ENCODE assay signal across 17 cellular contexts in genomic region chr3:102165367-102165766, GRCh38.
DNase-seq lines count a peak whose midpoint lies in the region; ATAC-seq and TF ChIP-seq lines count a peak whose summit lies in the region.
"Had no signal": no experiment of that assay in that cellular context is flagged by ENCODE, and none has a peak within 500 bp of the region (broad histone marks: within the 10 kb centered on the region; RNA-seq: fewer than 3 reads in every experiment).

No MANE protein-coding gene starts in this region.

- no peaks in the 10 kb centered on the region for H3K9me3 ChIP-seq in neuronal stem cell (replicated peaks in 1 of 2; ENCODE audit: control insufficient read depth in 2 of 2, insufficient read depth in 1 of 2, low read depth in 1 of 2, low read length in 2 of 2)
- H3K9me3 ChIP-seq: colonic mucosa, uterus had no signal

- H2BK120ac ChIP-seq in neuronal stem cell (ENCODE audit: low read depth, low read length): no peak overlapping the region

- no peak overlapping the region for H4K8ac ChIP-seq in neuronal stem cell (ENCODE audit: low read depth, low read length)

- no peak overlapping the region for H3K4me3 ChIP-seq in BJ (ENCODE audit: low read depth, low read length)
- H3K4me3 ChIP-seq in brain microvascular endothelial cell (ENCODE audit: low read depth, low read length): no peak overlapping the region
- no peak overlapping the region for H3K4me3 ChIP-seq in neuronal stem cell (ENCODE audit: low read length in 2 of 2)
- H3K4me3 ChIP-seq: colonic mucosa, uterus had no signal

- POLR2A ChIA-PET in BJ (lab: Charles Lee): interaction anchor here (0.6 to 0.7 kb wide), 3 partner anchors 75 to 586 kb away, joined by 6 to 8 read pairs (median 7); no protein-coding TSS in a partner anchor

- intact Hi-C loops in posterior vena cava (cut with DNase I): no loop called here

- no peak overlapping the region for H3K18ac ChIP-seq in neuronal stem cell (ENCODE audit: low read length)

- WGBS in neuronal stem cell (ENCODE audit: extremely low coverage in 2 of 2, insufficient read length in 2 of 2, insufficient replicate concordance in 1 of 2), 2 donors: no CpG with 5 or more reads among the region's 1 CpG

- H4K91ac ChIP-seq in neuronal stem cell (ENCODE audit: low read depth, low read length, poor library complexity): no peak overlapping the region

- H2AFZ ChIP-seq in neuronal stem cell (ENCODE audit: low read length): no peak overlapping the region

- H2AK5ac ChIP-seq in neuronal stem cell (ENCODE audit: low read depth, low read length): no peak overlapping the region

- no peak overlapping the region for H2BK15ac ChIP-seq in neuronal stem cell (ENCODE audit: low read length)

- TF ChIP-seq CTCF in BJ (IDR thresholded peaks at IDR 0.05; ENCODE audit: insufficient read depth, low read depth, low read length) (no peak), brain microvascular endothelial cell (IDR thresholded peaks at IDR 0.05; ENCODE audit: low read depth, low read length, missing control alignments) (no peak)

- H3K9ac ChIP-seq in neuronal stem cell (ENCODE audit: low read depth, low read length, poor library complexity): no peak overlapping the region

- H3K27me3 ChIP-seq in BJ (ENCODE audit: control insufficient read depth, insufficient read depth, low read length) (no peaks in the 10 kb centered on the region), brain microvascular endothelial cell (replicated peaks) (no peaks in the 10 kb centered on the region), neuronal stem cell (ENCODE audit: control insufficient read depth in 3 of 3, insufficient read depth in 3 of 3, low read depth in 1 of 3, low read length in 3 of 3) (no peaks in the 10 kb centered on the region)
- H3K27me3 ChIP-seq: colonic mucosa, uterus had no signal

- no peak overlapping the region for H2BK5ac ChIP-seq in neuronal stem cell (ENCODE audit: low read length)

- CTCF ChIA-PET in BJ (lab: Yijun Ruan, JAX): interaction anchor here (1.0 to 2.0 kb wide), 2 partner anchors 8 to 60 kb away, joined by 6 to 7 read pairs; no protein-coding TSS in a partner anchor

- DNase-seq in BJ (ENCODE audit: low read depth): peak; percentile 74
- DNase-seq in LHCN-M2 (ENCODE audit: low read depth): peak; percentile 77
- peak; percentile 46 for DNase-seq in brain microvascular endothelial cell
- DNase-seq in myocyte (ENCODE audit: low read depth): peak; percentile 28
- DNase-seq in activated effector memory CD4-positive, alpha-beta T cell treated with Interleukin-2 at 50 U/mL for 16 hours: no peak
- DNase-seq in neuronal stem cell (ENCODE audit: low spot score): no peak
- no peak for DNase-seq in posterior vena cava (ENCODE audit: low spot score)
- DNase-seq: amygdala, colonic mucosa, glutamatergic neuron, natural killer cell, NCI-H1048, NCI-H82, uterus had no signal

- no peaks in the 10 kb centered on the region for H3K79me1 ChIP-seq in neuronal stem cell (ENCODE audit: low read depth, low read length)

- no peak for ATAC-seq in HG02970 (IDR thresholded peaks at IDR 0.05; ENCODE audit: low FRiP score, unreplicated experiment)
- ATAC-seq: activated T-helper 17 cell treated with anti-CD3 and anti-CD28 coated beads, Interleukin-2, amount 50 U/mL, for 72 hours; natural killer cell had no signal

- no peak overlapping the region for H3K14ac ChIP-seq in neuronal stem cell (ENCODE audit: low read length)

- peak overlapping the region; percentile 58 for H3K27ac ChIP-seq in brain microvascular endothelial cell
- H3K27ac ChIP-seq in neuronal stem cell (replicated peaks; ENCODE audit: low read length): no peak overlapping the region
- H3K27ac ChIP-seq: colonic mucosa, RWPE1, uterus had no signal

- H3K4me2 ChIP-seq in neuronal stem cell (ENCODE audit: insufficient read depth, low read length, poor library complexity, severe bottlenecking): no peak overlapping the region

- H3K23ac ChIP-seq in neuronal stem cell (ENCODE audit: low read depth, low read length, poor library complexity): no peak overlapping the region

- no peak overlapping the region for H2BK12ac ChIP-seq in neuronal stem cell (ENCODE audit: low read length)

- no peak overlapping the region for H3K4ac ChIP-seq in neuronal stem cell (ENCODE audit: low read length)

- in situ Hi-C loops in brain microvascular endothelial cell (cut with HindIII; ENCODE audit: low pct_ligation_motif_present, low sequenced_read_pairs): no loop called here

- H3K36me3 ChIP-seq in BJ (ENCODE audit: control insufficient read depth, insufficient read depth, low read length): no peaks in the 10 kb centered on the region
- no peaks in the 10 kb centered on the region for H3K36me3 ChIP-seq in brain microvascular endothelial cell (replicated peaks)
- no peaks in the 10 kb centered on the region for H3K36me3 ChIP-seq in neuronal stem cell (replicated peaks in 1 of 2; ENCODE audit: control insufficient read depth in 2 of 2, insufficient read depth in 2 of 2, low read length in 2 of 2)
- H3K36me3 ChIP-seq: colonic mucosa, uterus had no signal

- no peaks in the 10 kb centered on the region for H3K4me1 ChIP-seq in neuronal stem cell (ENCODE audit: control insufficient read depth in 2 of 2, insufficient read depth in 1 of 2, low read depth in 1 of 2, low read length in 2 of 2)
- H3K4me1 ChIP-seq: colonic mucosa had no signal

Comparison
In these comparisons a context has a peak if more than half of its experiments do, and no peak if none do; other contexts are left out.
1. DNase-seq: peak in BJ (single experiment), LHCN-M2 (single experiment), brain microvascular endothelial cell (single experiment) and myocyte (single experiment); none in activated effector memory CD4-positive, alpha-beta T cell treated with Interleukin-2 at 50 U/mL for 16 hours (single experiment), neuronal stem cell (single experiment) and posterior vena cava (single experiment).